ENCODE assay signal across 1 cellular context in genomic region chr13:27128825-27129627, GRCh38.
A peak's percentile ranks its signal among the peaks of the same experiment; 100 is the strongest.
TF ChIP-seq lines count a peak whose summit lies in the region.

No MANE protein-coding gene starts in this region.

TF ChIP-seq in HEK293, 187 proteins besides CTCF, POLR2A, EP300 and RAD21 (continued from another document):
- TF ChIP-seq, protein P1, sequence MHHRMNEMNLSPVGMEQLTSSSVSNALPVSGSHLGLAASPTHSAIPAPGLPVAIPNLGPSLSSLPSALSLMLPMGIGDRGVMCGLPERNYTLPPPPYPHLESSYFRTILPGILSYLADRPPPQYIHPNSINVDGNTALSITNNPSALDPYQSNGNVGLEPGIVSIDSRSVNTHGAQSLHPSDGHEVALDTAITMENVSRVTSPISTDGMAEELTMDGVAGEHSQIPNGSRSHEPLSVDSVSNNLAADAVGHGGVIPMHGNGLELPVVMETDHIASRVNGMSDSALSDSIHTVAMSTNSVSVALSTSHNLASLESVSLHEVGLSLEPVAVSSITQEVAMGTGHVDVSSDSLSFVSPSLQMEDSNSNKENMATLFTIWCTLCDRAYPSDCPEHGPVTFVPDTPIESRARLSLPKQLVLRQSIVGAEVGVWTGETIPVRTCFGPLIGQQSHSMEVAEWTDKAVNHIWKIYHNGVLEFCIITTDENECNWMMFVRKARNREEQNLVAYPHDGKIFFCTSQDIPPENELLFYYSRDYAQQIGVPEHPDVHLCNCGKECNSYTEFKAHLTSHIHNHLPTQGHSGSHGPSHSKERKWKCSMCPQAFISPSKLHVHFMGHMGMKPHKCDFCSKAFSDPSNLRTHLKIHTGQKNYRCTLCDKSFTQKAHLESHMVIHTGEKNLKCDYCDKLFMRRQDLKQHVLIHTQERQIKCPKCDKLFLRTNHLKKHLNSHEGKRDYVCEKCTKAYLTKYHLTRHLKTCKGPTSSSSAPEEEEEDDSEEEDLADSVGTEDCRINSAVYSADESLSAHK (tag by site-specific recombination; IDR thresholded peaks at IDR 0.05): peak; percentile 56; the same call in 1 of the 2 replicates
- TF ChIP-seq GFI1B (tag by site-specific recombination; IDR thresholded peaks at IDR 0.05): no peak
- TF ChIP-seq ZNF571 (tag by site-specific recombination; IDR thresholded peaks at IDR 0.05): no peak
- TF ChIP-seq, protein P2, sequence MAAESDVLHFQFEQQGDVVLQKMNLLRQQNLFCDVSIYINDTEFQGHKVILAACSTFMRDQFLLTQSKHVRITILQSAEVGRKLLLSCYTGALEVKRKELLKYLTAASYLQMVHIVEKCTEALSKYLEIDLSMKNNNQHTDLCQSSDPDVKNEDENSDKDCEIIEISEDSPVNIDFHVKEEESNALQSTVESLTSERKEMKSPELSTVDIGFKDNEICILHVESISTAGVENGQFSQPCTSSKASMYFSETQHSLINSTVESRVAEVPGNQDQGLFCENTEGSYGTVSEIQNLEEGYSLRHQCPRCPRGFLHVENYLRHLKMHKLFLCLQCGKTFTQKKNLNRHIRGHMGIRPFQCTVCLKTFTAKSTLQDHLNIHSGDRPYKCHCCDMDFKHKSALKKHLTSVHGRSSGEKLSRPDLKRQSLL (tag by site-specific recombination; IDR thresholded peaks at IDR 0.05): no peak
- TF ChIP-seq ZNF549 (tag by site-specific recombination; IDR thresholded peaks at IDR 0.05): peak; percentile 90
- TF ChIP-seq KLF1 (tag by site-specific recombination; IDR thresholded peaks at IDR 0.05): no peak
- no peak for TF ChIP-seq ZBTB26 (tag by site-specific recombination; optimal IDR thresholded peaks at IDR 0.05)
- TF ChIP-seq ZNF585B (tag by site-specific recombination; IDR thresholded peaks at IDR 0.05): no peak
- no peak for TF ChIP-seq ZNF621 (tag by site-specific recombination; IDR thresholded peaks at IDR 0.05)
- TF ChIP-seq ZNF121 (tag by site-specific recombination; IDR thresholded peaks at IDR 0.05): peak; percentile 38; the same call in 1 of the 2 replicates
- no peak for TF ChIP-seq ZBTB1 (tag by site-specific recombination; IDR thresholded peaks at IDR 0.05)
- no peak for TF ChIP-seq MEIS1 (CRISPR knock-in tag; IDR thresholded peaks at IDR 0.05; ENCODE audit: borderline replicate concordance)
- no peak for TF ChIP-seq ZBTB49 (tag by site-specific recombination; IDR thresholded peaks at IDR 0.05; ENCODE audit: low read depth)
- TF ChIP-seq ZNF292 (tag by site-specific recombination; IDR thresholded peaks at IDR 0.05; ENCODE audit: borderline replicate concordance, low read depth): no peak
- TF ChIP-seq, protein P3, sequence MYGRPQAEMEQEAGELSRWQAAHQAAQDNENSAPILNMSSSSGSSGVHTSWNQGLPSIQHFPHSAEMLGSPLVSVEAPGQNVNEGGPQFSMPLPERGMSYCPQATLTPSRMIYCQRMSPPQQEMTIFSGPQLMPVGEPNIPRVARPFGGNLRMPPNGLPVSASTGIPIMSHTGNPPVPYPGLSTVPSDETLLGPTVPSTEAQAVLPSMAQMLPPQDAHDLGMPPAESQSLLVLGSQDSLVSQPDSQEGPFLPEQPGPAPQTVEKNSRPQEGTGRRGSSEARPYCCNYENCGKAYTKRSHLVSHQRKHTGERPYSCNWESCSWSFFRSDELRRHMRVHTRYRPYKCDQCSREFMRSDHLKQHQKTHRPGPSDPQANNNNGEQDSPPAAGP (tag by site-specific recombination; IDR thresholded peaks at IDR 0.05): no peak
- TF ChIP-seq SETDB1 (IDR thresholded peaks at IDR 0.05; ENCODE audit: insufficient read length, low read length): no peak
- TF ChIP-seq, protein P4, sequence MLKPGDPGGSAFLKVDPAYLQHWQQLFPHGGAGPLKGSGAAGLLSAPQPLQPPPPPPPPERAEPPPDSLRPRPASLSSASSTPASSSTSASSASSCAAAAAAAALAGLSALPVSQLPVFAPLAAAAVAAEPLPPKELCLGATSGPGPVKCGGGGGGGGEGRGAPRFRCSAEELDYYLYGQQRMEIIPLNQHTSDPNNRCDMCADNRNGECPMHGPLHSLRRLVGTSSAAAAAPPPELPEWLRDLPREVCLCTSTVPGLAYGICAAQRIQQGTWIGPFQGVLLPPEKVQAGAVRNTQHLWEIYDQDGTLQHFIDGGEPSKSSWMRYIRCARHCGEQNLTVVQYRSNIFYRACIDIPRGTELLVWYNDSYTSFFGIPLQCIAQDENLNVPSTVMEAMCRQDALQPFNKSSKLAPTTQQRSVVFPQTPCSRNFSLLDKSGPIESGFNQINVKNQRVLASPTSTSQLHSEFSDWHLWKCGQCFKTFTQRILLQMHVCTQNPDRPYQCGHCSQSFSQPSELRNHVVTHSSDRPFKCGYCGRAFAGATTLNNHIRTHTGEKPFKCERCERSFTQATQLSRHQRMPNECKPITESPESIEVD (tag by site-specific recombination; IDR thresholded peaks at IDR 0.05): peak; percentile 47; the same call in 1 of the 2 replicates
- no peak for TF ChIP-seq ZNF416 (tag by site-specific recombination; IDR thresholded peaks at IDR 0.05)
- TF ChIP-seq ZSCAN30 (tag by site-specific recombination; IDR thresholded peaks at IDR 0.05): no peak
- no peak for TF ChIP-seq GLIS1 (tag by site-specific recombination; IDR thresholded peaks at IDR 0.05)
- TF ChIP-seq, protein P5, sequence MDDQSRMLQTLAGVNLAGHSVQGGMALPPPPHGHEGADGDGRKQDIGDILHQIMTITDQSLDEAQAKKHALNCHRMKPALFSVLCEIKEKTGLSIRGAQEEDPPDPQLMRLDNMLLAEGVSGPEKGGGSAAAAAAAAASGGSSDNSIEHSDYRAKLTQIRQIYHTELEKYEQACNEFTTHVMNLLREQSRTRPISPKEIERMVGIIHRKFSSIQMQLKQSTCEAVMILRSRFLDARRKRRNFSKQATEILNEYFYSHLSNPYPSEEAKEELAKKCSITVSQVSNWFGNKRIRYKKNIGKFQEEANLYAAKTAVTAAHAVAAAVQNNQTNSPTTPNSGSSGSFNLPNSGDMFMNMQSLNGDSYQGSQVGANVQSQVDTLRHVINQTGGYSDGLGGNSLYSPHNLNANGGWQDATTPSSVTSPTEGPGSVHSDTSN (CRISPR knock-in tag; IDR thresholded peaks at IDR 0.05): no peak
- TF ChIP-seq, protein P6, sequence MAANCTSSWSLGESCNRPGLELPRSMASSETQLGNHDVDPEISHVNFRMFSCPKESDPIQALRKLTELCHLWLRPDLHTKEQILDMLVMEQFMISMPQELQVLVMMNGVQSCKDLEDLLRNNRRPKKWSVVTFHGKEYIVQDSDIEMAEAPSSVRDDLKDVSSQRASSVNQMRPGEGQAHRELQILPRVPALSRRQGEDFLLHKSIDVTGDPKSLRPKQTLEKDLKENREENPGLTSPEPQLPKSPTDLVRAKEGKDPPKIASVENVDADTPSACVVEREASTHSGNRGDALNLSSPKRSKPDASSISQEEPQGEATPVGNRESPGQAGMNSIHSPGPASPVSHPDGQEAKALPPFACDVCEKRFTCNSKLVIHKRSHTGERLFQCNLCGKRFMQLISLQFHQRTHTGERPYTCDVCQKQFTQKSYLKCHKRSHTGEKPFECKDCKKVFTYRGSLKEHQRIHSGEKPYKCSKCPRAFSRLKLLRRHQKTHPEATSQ (tag by site-specific recombination; IDR thresholded peaks at IDR 0.05): no peak
- no peak for TF ChIP-seq ZNF426 (tag by site-specific recombination; IDR thresholded peaks at IDR 0.05)
- TF ChIP-seq ZNF610 (tag by site-specific recombination; IDR thresholded peaks at IDR 0.05; ENCODE audit: borderline replicate concordance): no peak
- no peak for TF ChIP-seq ZNF664 (tag by site-specific recombination; IDR thresholded peaks at IDR 0.05)
- no peak for TF ChIP-seq ZNF169 (tag by site-specific recombination; IDR thresholded peaks at IDR 0.05)
TF ChIP-seq in HEK293: peak in this region for 4.
